Comparison of ENCODE assay signal across 9 cellular contexts in genomic region chr7:23247101-23247601, GRCh38. TPM values are rescaled to one million over a fixed set of nuclear protein-coding genes. Genes with fewer than 3 reads are reported as not detected.
A peak's percentile ranks its signal among the peaks of the same experiment; 100 is the strongest.
DNase-seq lines count a peak whose midpoint lies in the region; ATAC-seq, FAIRE-seq and TF ChIP-seq lines count a peak whose summit lies in the region.
"Had no signal": no experiment of that assay in that cellular context is flagged by ENCODE, and none has a peak within 500 bp of the region (broad histone marks: within the 10 kb centered on the region; RNA-seq: fewer than 3 reads in every experiment).

No MANE protein-coding gene starts in this region.

- WGBS in HUES64 = 85% methylated on average over 6 of the region's 6 CpGs
- WGBS in H1 (ENCODE audit: extremely low coverage in 1 of 2, insufficient coverage in 1 of 2, insufficient read length in 1 of 2, insufficient replicate concordance in 2 of 2, low coverage in 1 of 2, low lambda C conversion rate in 2 of 2, missing lambda C conversion rate in 1 of 2), 2 experiments = 72% methylated on average over 6 of the region's 6 CpGs; no CpG with 5 or more reads in 1 of the 2 experiments
- WGBS in right lobe of liver (ENCODE audit: insufficient coverage, low coverage, low lambda C conversion rate, missing lambda C conversion rate) = 63% methylated on average over 4 of the region's 6 CpGs

- H4K8ac ChIP-seq in H1 (ENCODE audit: extremely low read depth, insufficient read depth, low read length) = no peak overlapping the region

- H3K79me1 ChIP-seq in H1 (ENCODE audit: low read depth, low read length) = no peaks in the 10 kb centered on the region

- DNase-seq in H1 (ENCODE audit: low read depth in 1 of 2, low spot score in 2 of 2) (no peak), right lobe of liver (no peak), ureter (ENCODE audit: low spot score) (no peak)
- DNase-seq in activated CD4-positive, alpha-beta T cell treated with anti-CD3 and anti-CD28 coated beads for 4 hours = no peak
- no peak for DNase-seq in activated naive CD4-positive, alpha-beta T cell treated with anti-CD3 and anti-CD28 coated beads for 36 hours
- DNase-seq in activated naive CD8-positive, alpha-beta T cell treated with anti-CD3 and anti-CD28 coated beads, Interleukin-2, amount 50 U/mL, for 24 hours = no peak

- no peak overlapping the region for H3K14ac ChIP-seq in H1 (ENCODE audit: insufficient read length)

- H3K36me3 ChIP-seq in HUES64 (ENCODE audit: insufficient read depth, low read length) = no peaks in the 10 kb centered on the region
- no peaks in the 10 kb centered on the region for H3K36me3 ChIP-seq in H1 (ENCODE audit: control insufficient read depth in 2 of 4, insufficient read depth in 4 of 4, low read length in 3 of 4)
- no peaks in the 10 kb centered on the region for H3K36me3 ChIP-seq in right lobe of liver
- H3K36me3 ChIP-seq in stomach smooth muscle (ENCODE audit: control insufficient read depth in 2 of 2, insufficient read depth in 2 of 2, low read length in 2 of 2) = no peaks in the 10 kb centered on the region

- H3K36me3 Mint-ChIP-seq in activated naive CD4-positive, alpha-beta T cell treated with anti-CD3 and anti-CD28 coated beads for 36 hours (ENCODE audit: low read depth) = no peaks in the 10 kb centered on the region
- H3K36me3 Mint-ChIP-seq in activated naive CD8-positive, alpha-beta T cell treated with anti-CD3 and anti-CD28 coated beads, Interleukin-2, amount 50 U/mL, for 24 hours (ENCODE audit: low read depth) = no peaks in the 10 kb centered on the region

- no peak overlapping the region for H2AK5ac ChIP-seq in H1 (ENCODE audit: low read depth, low read length)

- H3K18ac ChIP-seq in H1 (ENCODE audit: extremely low read depth, low read length) = peak overlapping the region; percentile 71

- H3K27me3 Mint-ChIP-seq in activated naive CD4-positive, alpha-beta T cell treated with anti-CD3 and anti-CD28 coated beads for 36 hours (ENCODE audit: low read depth) = peaks cover 53% of the 10 kb centered on the region
- H3K27me3 Mint-ChIP-seq in activated naive CD8-positive, alpha-beta T cell treated with anti-CD3 and anti-CD28 coated beads, Interleukin-2, amount 50 U/mL, for 24 hours = peaks cover 65% of the 10 kb centered on the region

- H4K91ac ChIP-seq in H1 (replicated peaks; ENCODE audit: insufficient read length, low read length) = no peak overlapping the region

- H3K4me2 ChIP-seq in H1 (ENCODE audit: insufficient read depth in 1 of 2, low read depth in 2 of 2, low read length in 2 of 2) = peak overlapping the region; percentile 75 to 81

- no peaks in the 10 kb centered on the region for H3K4me1 ChIP-seq in HUES64 (ENCODE audit: insufficient read depth, low read length)
- peaks cover 1 to 9% (median 7%) of the 10 kb centered on the region in 4 experiments; a peak in 6 of 7 replicates for H3K4me1 ChIP-seq in H1 (replicated peaks in 1 of 4; ENCODE audit: control insufficient read depth in 3 of 4, insufficient read depth in 4 of 4, low read length in 3 of 4)
- peaks cover 0 to 3% (median 0%) of the 10 kb centered on the region in 4 donors for H3K4me1 ChIP-seq in right lobe of liver
- peaks cover 3% of the 10 kb centered on the region for H3K4me1 ChIP-seq in stomach smooth muscle (ENCODE audit: control insufficient read depth, insufficient read depth, low read length)

- H3K4ac ChIP-seq in H1 (replicated peaks; ENCODE audit: insufficient read length, low read depth, low read length) = no peak overlapping the region

- FAIRE-seq in H1 (lab: Jason Lieb, UNC) = no peak

- intact Hi-C loops in right lobe of liver (cut with DNase I) = no loop called here
- intact Hi-C loops in activated naive CD4-positive, alpha-beta T cell treated with anti-CD3 and anti-CD28 coated beads for 36 hours (cut with micrococcal nuclease) = no loop called here

- peaks cover 7% of the 10 kb centered on the region for H3K23me2 ChIP-seq in H1 (ENCODE audit: low read depth, low read length)

- H3K27ac ChIP-seq in HUES64 (ENCODE audit: low read depth, low read length) (no peak overlapping the region), H1 (ENCODE audit: low read depth, low read length) (no peak overlapping the region), right lobe of liver (peak overlapping the region in 2 of 3 donors; percentile 47 to 61), stomach smooth muscle (ENCODE audit: low read length) (no peak overlapping the region)

- no peak for TF ChIP-seq EP300 in H1 (IDR thresholded peaks at IDR 0.05; ENCODE audit: borderline replicate concordance in 1 of 2, low read depth in 2 of 2, low read length in 2 of 2)

- TF ChIP-seq POLR2A in H1 (IDR thresholded peaks at IDR 0.05; ENCODE audit: control extremely low read depth in 1 of 2, low read depth in 2 of 2, low read length in 2 of 2) = no peak
- TF ChIP-seq POLR2A in right lobe of liver (IDR thresholded peaks at IDR 0.05) = no peak

- peak in 2 of 4 donors; percentile 20 to 23 for ATAC-seq in right lobe of liver
- ATAC-seq in activated naive CD8-positive, alpha-beta T cell treated with anti-CD3 and anti-CD28 coated beads, Interleukin-2, amount 50 U/mL, for 24 hours = no peak
- ATAC-seq: left colon had no signal

- H3K27ac Mint-ChIP-seq in activated naive CD4-positive, alpha-beta T cell treated with anti-CD3 and anti-CD28 coated beads for 36 hours = no peak overlapping the region
- H3K27ac Mint-ChIP-seq in activated naive CD8-positive, alpha-beta T cell treated with anti-CD3 and anti-CD28 coated beads, Interleukin-2, amount 50 U/mL, for 24 hours = no peak overlapping the region

- H3K79me2 ChIP-seq in H1 (ENCODE audit: control insufficient read depth in 1 of 2, insufficient read depth in 2 of 2, low read length in 2 of 2) = no peaks in the 10 kb centered on the region

- TF ChIP-seq CTCF in H1 (IDR thresholded peaks at IDR 0.05; ENCODE audit: control extremely low read depth in 1 of 3, insufficient read depth in 1 of 3, low read depth in 1 of 3, low read length in 3 of 3) = no peak
- TF ChIP-seq CTCF in right lobe of liver (IDR thresholded peaks at IDR 0.05) = no peak

- no peak overlapping the region for H3K4me3 Mint-ChIP-seq in activated naive CD4-positive, alpha-beta T cell treated with anti-CD3 and anti-CD28 coated beads for 36 hours
- H3K4me3 Mint-ChIP-seq in activated naive CD8-positive, alpha-beta T cell treated with anti-CD3 and anti-CD28 coated beads, Interleukin-2, amount 50 U/mL, for 24 hours = no peak overlapping the region

- H2BK5ac ChIP-seq in H1 (ENCODE audit: low read depth, low read length) = no peak overlapping the region

- no peak for TF ChIP-seq RAD21 in H1 (IDR thresholded peaks at IDR 0.05 in 1 of 2, conservative IDR thresholded peaks at IDR 0.05 in 1 of 2; ENCODE audit: low read depth in 2 of 2, low read length in 2 of 2)

- CTCF ChIA-PET in H1 (lab: Charles Lee; ENCODE audit: partially characterized antibody) = interaction anchor here (0.7 to 2.6 kb wide), 7 partner anchors 10 to 161 kb away, joined by 3 to 12 read pairs (median 3); no protein-coding TSS in a partner anchor
- CTCF ChIA-PET in activated naive CD4-positive, alpha-beta T cell treated with anti-CD3 and anti-CD28 coated beads for 36 hours (lab: Charles Lee) = interaction anchor here (1.0 to 1.3 kb wide), 2 partner anchors 26 to 141 kb away, joined by 4 to 5 read pairs; no protein-coding TSS in a partner anchor

- peaks cover 5% of the 10 kb centered on the region; the same call in 1 of the 2 replicates for H3K9me3 ChIP-seq in HUES64 (ENCODE audit: insufficient read depth, low read depth, low read length)
- no peaks in the 10 kb centered on the region; a peak in 1 of 4 replicates for H3K9me3 ChIP-seq in H1 (ENCODE audit: insufficient read depth in 2 of 2, low read depth in 1 of 2, low read length in 1 of 2)
- H3K9me3 ChIP-seq in right lobe of liver = no peaks in the 10 kb centered on the region
- H3K9me3 ChIP-seq in stomach smooth muscle (ENCODE audit: control insufficient read depth in 2 of 2, low read length in 2 of 2) = peaks cover 0 to 2% of the 10 kb centered on the region in 2 donors

- H3K9me3 Mint-ChIP-seq in activated naive CD4-positive, alpha-beta T cell treated with anti-CD3 and anti-CD28 coated beads for 36 hours = peaks cover 6% of the 10 kb centered on the region
- H3K9me3 Mint-ChIP-seq in activated naive CD8-positive, alpha-beta T cell treated with anti-CD3 and anti-CD28 coated beads, Interleukin-2, amount 50 U/mL, for 24 hours = peaks cover 15% of the 10 kb centered on the region

- no peaks in the 10 kb centered on the region for H4K20me1 ChIP-seq in H1 (replicated peaks in 1 of 2; ENCODE audit: control insufficient read depth in 1 of 2, insufficient read depth in 2 of 2, low read length in 2 of 2)

- no peak overlapping the region for H2BK12ac ChIP-seq in H1 (ENCODE audit: low read depth, low read length)

- no peak overlapping the region for H2BK20ac ChIP-seq in H1 (ENCODE audit: low read length)

- H3K27me3 ChIP-seq in HUES64 (ENCODE audit: insufficient read depth, low read length) = peaks cover 6% of the 10 kb centered on the region
- peaks cover 0 to 20% (median 15%) of the 10 kb centered on the region in 4 experiments; a peak in 6 of 7 replicates for H3K27me3 ChIP-seq in H1 (replicated peaks in 1 of 4; ENCODE audit: control insufficient read depth in 3 of 4, extremely low read depth in 1 of 4, insufficient read depth in 3 of 4, low read length in 3 of 4)
- no peaks in the 10 kb centered on the region for H3K27me3 ChIP-seq in right lobe of liver
- H3K27me3 ChIP-seq in stomach smooth muscle (ENCODE audit: control insufficient read depth in 1 of 2, insufficient read depth in 2 of 2, low read length in 2 of 2) = peaks cover 9 to 13% of the 10 kb centered on the region in 2 donors

- H3K4me1 Mint-ChIP-seq in activated naive CD4-positive, alpha-beta T cell treated with anti-CD3 and anti-CD28 coated beads for 36 hours (ENCODE audit: low read depth) = peaks cover 5% of the 10 kb centered on the region
- peaks cover 2% of the 10 kb centered on the region for H3K4me1 Mint-ChIP-seq in activated naive CD8-positive, alpha-beta T cell treated with anti-CD3 and anti-CD28 coated beads, Interleukin-2, amount 50 U/mL, for 24 hours

- H3K56ac ChIP-seq in H1 (replicated peaks; ENCODE audit: insufficient read length, low read depth, low read length) = no peak overlapping the region

- H4K5ac ChIP-seq in H1 (ENCODE audit: insufficient read length, low read depth, low read length) = no peak overlapping the region

- H3K9ac ChIP-seq in HUES64 (ENCODE audit: low read depth, low read length) (no peak overlapping the region), H1 (replicated peaks in 1 of 4; ENCODE audit: extremely low read depth in 1 of 4, low read depth in 3 of 4, low read length in 3 of 4) (no peak overlapping the region; a peak in 1 of 7 replicates), stomach smooth muscle (ENCODE audit: low read length in 2 of 2) (peak overlapping the region in 1 of 2 donors; percentile 44)

- POLR2A ChIA-PET in H1 (lab: Charles Lee; ENCODE audit: partially characterized antibody) = interaction anchor here (0.9 to 1.6 kb wide), 7 partner anchors 11 to 686 kb away, joined by 3 to 5 read pairs (median 4); no protein-coding TSS in a partner anchor

- peak overlapping the region; percentile 95 for H2AFZ ChIP-seq in H1 (ENCODE audit: low read length)

- no peak overlapping the region for H3K23ac ChIP-seq in H1 (ENCODE audit: insufficient read length)

- H3K4me3 ChIP-seq in HUES64 (ENCODE audit: low read length) (0 out of 2 replicates have a peak overlapping the region, but pooled peaks have one; percentile 25), H1 (ENCODE audit: extremely low read depth in 1 of 4, insufficient read depth in 2 of 4, low read depth in 3 of 4, low read length in 4 of 4) (peak overlapping the region; percentile 34 to 55 (median 46)), right lobe of liver (peak overlapping the region in 2 of 3 donors; percentile 12 to 47), stomach smooth muscle (ENCODE audit: low read length in 2 of 2) (peak overlapping the region; percentile 56 to 69)

- H2BK15ac ChIP-seq in H1 (ENCODE audit: low read length) = no peak overlapping the region

- no peak overlapping the region for H2BK120ac ChIP-seq in H1 (replicated peaks; ENCODE audit: low read depth, low read length)

RNA-seq across cellular contexts. Expression of gene GPNMB, which starts 0.6 kb away (rescaled TPM):
- polyA plus RNA-seq in HUES64 (2013, experiment 1 of 2) = 1.3 TPM
- polyA plus RNA-seq in HUES64 (2013, experiment 2 of 2) = 1.3 TPM
- 0.52 and 1.1 TPM in 2 replicates for total RNA-seq in H1 (2021; fragmentation: NEBNext Ultra II Directional; extraction: Animal tissue kit (Norgen Biotek cat#: 25700))
- 0.61 and 1.4 TPM in 2 replicates for polyA plus RNA-seq in H1 (2011; rRNA removed)
- polyA plus RNA-seq in H1 (2011; cell fraction: cytosol; rRNA removed) = 1.5 TPM
- 0.97 TPM for polyA plus RNA-seq in H1 (2011; cell fraction: nucleus; rRNA removed)
- polyA plus RNA-seq in H1 (2012, experiment 1 of 2) = 0.63 to 1.6 TPM (median 1.2 TPM) in 4 replicates
- polyA plus RNA-seq in H1 (2012, experiment 2 of 2) = 0.28 TPM
- polyA plus RNA-seq in H1 (2013, experiment 1 of 2) = 1.3 TPM
- polyA plus RNA-seq in H1 (2013, experiment 2 of 2) = 1.5 TPM
- polyA minus RNA-seq in H1 (2011; rRNA and poly(A)+ RNA removed) = 0.79 and 1.3 TPM in 2 replicates
- 1.0 TPM for polyA minus RNA-seq in H1 (2011; cell fraction: cytosol; rRNA and poly(A)+ RNA removed)
- 1.6 TPM for polyA minus RNA-seq in H1 (2011; cell fraction: nucleus; rRNA and poly(A)+ RNA removed)
- 10 to 100 TPM in 4 of 6 experiments, 1 to 10 TPM in 2; 5.8 to 64.9 (median 13.4) TPM for total RNA-seq in right lobe of liver
- 93.6 TPM for total RNA-seq in ureter
- under 1 TPM; 0.38 to 0.54 TPM for total RNA-seq in activated naive CD4-positive, alpha-beta T cell treated with anti-CD3 and anti-CD28 coated beads for 36 hours

RNA-seq across cellular contexts. Expression of gene MALSU1, which starts 52.0 kb away (rescaled TPM):
- 72.8 TPM for polyA plus RNA-seq in HUES64 (2013, experiment 1 of 2)
- polyA plus RNA-seq in HUES64 (2013, experiment 2 of 2) = 73.6 TPM
- total RNA-seq in H1 (2021; fragmentation: NEBNext Ultra II Directional; extraction: Animal tissue kit (Norgen Biotek cat#: 25700)) = 84.0 and 86.8 TPM in 2 replicates
- 72.5 and 73.5 TPM in 2 replicates for polyA plus RNA-seq in H1 (2011; rRNA removed)
- 70.0 TPM for polyA plus RNA-seq in H1 (2011; cell fraction: cytosol; rRNA removed)
- 43.4 TPM for polyA plus RNA-seq in H1 (2011; cell fraction: nucleus; rRNA removed)
- 67.3 to 74.4 TPM (median 68.6 TPM) in 4 replicates for polyA plus RNA-seq in H1 (2012, experiment 1 of 2)
- polyA plus RNA-seq in H1 (2012, experiment 2 of 2) = 19.9 TPM
- 63.5 TPM for polyA plus RNA-seq in H1 (2013, experiment 1 of 2)
- polyA plus RNA-seq in H1 (2013, experiment 2 of 2) = 67.7 TPM
- polyA minus RNA-seq in H1 (2011; rRNA and poly(A)+ RNA removed) = 19.5 and 25.0 TPM in 2 replicates
- polyA minus RNA-seq in H1 (2011; cell fraction: cytosol; rRNA and poly(A)+ RNA removed) = 26.3 TPM
- 29.2 TPM for polyA minus RNA-seq in H1 (2011; cell fraction: nucleus; rRNA and poly(A)+ RNA removed)
- total RNA-seq in right lobe of liver (10 to 100 TPM; 36.7 to 55.1 (median 44.7) TPM), ureter (46.6 TPM)
- total RNA-seq in activated naive CD4-positive, alpha-beta T cell treated with anti-CD3 and anti-CD28 coated beads for 36 hours = 100 to 1,000 TPM in 1 of 2 experiments, 10 to 100 TPM in 1; 98.4 to 101 TPM

Comparison
In these comparisons a context has a peak if more than half of its experiments do, and no peak if none do; other contexts are left out.
1. H3K27ac ChIP-seq: peak in right lobe of liver (2 of 3); none in HUES64 (single experiment), H1 (single experiment) and stomach smooth muscle (single experiment).
2. Peak in every context shown above with its lines, with median percentiles within 50 percentile points of each other: H3K4me3 ChIP-seq.